ENCODE assay signal across 22 cellular contexts in genomic region chrX:129626026-129626425, GRCh38. TPM values are rescaled to one million over a fixed set of nuclear protein-coding genes. Genes with fewer than 3 reads are reported as not detected.
"Had no signal": no experiment of that assay in that cellular context is flagged by ENCODE, and none has a peak within 500 bp of the region (broad histone marks: within the 10 kb centered on the region; RNA-seq: fewer than 3 reads in every experiment).

No MANE protein-coding gene starts in this region.

- H3K9me3 ChIP-seq: body of pancreas, left lung, right lobe of liver, vagina had no signal

- H3K36me3 ChIP-seq: cardiac muscle cell, left lung, right lobe of liver, vagina, WERI-Rb-1 had no signal

- DNase-seq: activated CD4-positive, alpha-beta T cell treated with anti-CD3 and anti-CD28 coated beads, Interleukin-2, amount 10 ng/mL, durations not matched to agents 7 days and 5 days; activated CD4-positive, CD25-positive, alpha-beta regulatory T cell treated with anti-CD3 and anti-CD28 coated beads, Interleukin-2, amount 50 U/mL, for 72 hours; activated CD8-positive, alpha-beta T cell treated with anti-CD3 and anti-CD28 coated beads, Interleukin-2, amount 10 ng/mL, durations not matched to agents 7 days and 5 days; activated gamma-delta T cell; anterior cingulate cortex; body of pancreas; erythroblast; foreskin keratinocyte; kidney glomerular epithelial cell; left lung; naive thymus-derived CD4-positive, alpha-beta T cell; posterior cingulate gyrus; right lobe of liver; stimulated activated CD4-positive, alpha-beta T cell treated with anti-CD3 and anti-CD28 coated beads, Interleukin-1b, Interleukin-23, amount 100 ng/mL, for 48 hours; WERI-Rb-1 had no signal

- H3K4me3 ChIP-seq: body of pancreas, cardiac muscle cell, left lung, right lobe of liver, skin epidermis, vagina had no signal

- H3K27ac ChIP-seq: body of pancreas, cardiac muscle cell, foreskin keratinocyte, left lung, right lobe of liver, skin epidermis, vagina, WERI-Rb-1 had no signal

- H3K27ac Mint-ChIP-seq: activated CD4-positive, alpha-beta T cell treated with anti-CD3 and anti-CD28 coated beads, Interleukin-2, amount 10 ng/mL, durations not matched to agents 7 days and 5 days; activated CD8-positive, alpha-beta T cell treated with anti-CD3 and anti-CD28 coated beads, Interleukin-2, amount 10 ng/mL, durations not matched to agents 7 days and 5 days; activated naive CD4-positive, alpha-beta T cell treated with anti-CD3 and anti-CD28 coated beads, Interleukin-2, amount 50 U/mL, for 24 hours; activated T-helper 1 cell treated with anti-CD3 and anti-CD28 coated beads, Interleukin-12 subunit alpha, Interleukin-12 subunit beta, Interleukin-2, Interleukin-4 antibody, amounts not matched to agents 30 ng/mL and 10 ng/mL and 1 ng/mL, durations not matched to agents 14 hours and 24 hours and 36 hours; naive thymus-derived CD4-positive, alpha-beta T cell; stimulated activated effector memory CD8-positive, alpha-beta T cell treated with anti-CD3 and anti-CD28 coated beads, Interleukin-12 subunit alpha, Interleukin-12 subunit beta, amount 100 ng/mL, for 72 hours had no signal

- H3K36me3 Mint-ChIP-seq: activated naive CD4-positive, alpha-beta T cell treated with anti-CD3 and anti-CD28 coated beads, Interleukin-2, amount 50 U/mL, for 24 hours; naive thymus-derived CD4-positive, alpha-beta T cell; stimulated activated effector memory CD8-positive, alpha-beta T cell treated with anti-CD3 and anti-CD28 coated beads, Interleukin-12 subunit alpha, Interleukin-12 subunit beta, amount 100 ng/mL, for 72 hours had no signal

- ATAC-seq: activated CD8-positive, alpha-beta T cell treated with anti-CD3 and anti-CD28 coated beads, Interleukin-2, amount 10 ng/mL, durations not matched to agents 7 days and 5 days; body of pancreas; foreskin keratinocyte; left lung; naive thymus-derived CD4-positive, alpha-beta T cell; right lobe of liver; stimulated activated effector memory CD8-positive, alpha-beta T cell treated with anti-CD3 and anti-CD28 coated beads, Interleukin-12 subunit alpha, Interleukin-12 subunit beta, amount 100 ng/mL, for 72 hours had no signal

- H3K9me3 Mint-ChIP-seq: activated CD4-positive, alpha-beta T cell treated with anti-CD3 and anti-CD28 coated beads, Interleukin-2, amount 10 ng/mL, durations not matched to agents 7 days and 5 days; activated naive CD4-positive, alpha-beta T cell treated with anti-CD3 and anti-CD28 coated beads, Interleukin-2, amount 50 U/mL, for 24 hours; activated T-helper 1 cell treated with anti-CD3 and anti-CD28 coated beads, Interleukin-12 subunit alpha, Interleukin-12 subunit beta, Interleukin-2, Interleukin-4 antibody, amounts not matched to agents 30 ng/mL and 10 ng/mL and 1 ng/mL, durations not matched to agents 14 hours and 24 hours and 36 hours; naive thymus-derived CD4-positive, alpha-beta T cell; stimulated activated effector memory CD8-positive, alpha-beta T cell treated with anti-CD3 and anti-CD28 coated beads, Interleukin-12 subunit alpha, Interleukin-12 subunit beta, amount 100 ng/mL, for 72 hours had no signal

- H3K4me3 Mint-ChIP-seq: activated CD4-positive, alpha-beta T cell treated with anti-CD3 and anti-CD28 coated beads, Interleukin-2, amount 10 ng/mL, durations not matched to agents 7 days and 5 days; activated CD8-positive, alpha-beta T cell treated with anti-CD3 and anti-CD28 coated beads, Interleukin-2, amount 10 ng/mL, durations not matched to agents 7 days and 5 days; activated naive CD4-positive, alpha-beta T cell treated with anti-CD3 and anti-CD28 coated beads, Interleukin-2, amount 50 U/mL, for 24 hours; activated T-helper 1 cell treated with anti-CD3 and anti-CD28 coated beads, Interleukin-12 subunit alpha, Interleukin-12 subunit beta, Interleukin-2, Interleukin-4 antibody, amounts not matched to agents 30 ng/mL and 10 ng/mL and 1 ng/mL, durations not matched to agents 14 hours and 24 hours and 36 hours; naive thymus-derived CD4-positive, alpha-beta T cell; neural crest cell; stimulated activated effector memory CD8-positive, alpha-beta T cell treated with anti-CD3 and anti-CD28 coated beads, Interleukin-12 subunit alpha, Interleukin-12 subunit beta, amount 100 ng/mL, for 72 hours had no signal

- H3K4me1 Mint-ChIP-seq: activated CD4-positive, alpha-beta T cell treated with anti-CD3 and anti-CD28 coated beads, Interleukin-2, amount 10 ng/mL, durations not matched to agents 7 days and 5 days; activated naive CD4-positive, alpha-beta T cell treated with anti-CD3 and anti-CD28 coated beads, Interleukin-2, amount 50 U/mL, for 24 hours; naive thymus-derived CD4-positive, alpha-beta T cell; stimulated activated effector memory CD8-positive, alpha-beta T cell treated with anti-CD3 and anti-CD28 coated beads, Interleukin-12 subunit alpha, Interleukin-12 subunit beta, amount 100 ng/mL, for 72 hours had no signal

RNA-seq across cellular contexts. Expression of gene APLN, which starts 28.7 kb away (rescaled TPM):
- total RNA-seq: body of pancreas, vagina had no signal
